In genomic region chr4:175947117-175947722, GRCh38 we compare ENCODE assay signal across 9 cellular contexts.
DNase-seq lines count a peak whose midpoint lies in the region; ATAC-seq and TF ChIP-seq lines count a peak whose summit lies in the region.
"Had no signal": no experiment of that assay in that cellular context is flagged by ENCODE, and none has a peak within 500 bp of the region (broad histone marks: within the 10 kb centered on the region; RNA-seq: fewer than 3 reads in every experiment).

No MANE protein-coding gene starts in this region.

- H4K20me1 ChIP-seq in H9 (ENCODE audit: control insufficient read depth, insufficient read depth, insufficient read length): no peaks in the 10 kb centered on the region

- H3K23me2 ChIP-seq in H9 (ENCODE audit: insufficient read length, low read depth, low read length, poor library complexity, severe bottlenecking): no peaks in the 10 kb centered on the region

- H3K56ac ChIP-seq in H9 (ENCODE audit: insufficient read length, low read depth, low read length): no peak overlapping the region

- H3K79me1 ChIP-seq in H9 (ENCODE audit: insufficient read depth, low read depth, low read length, poor library complexity, severe bottlenecking): no peaks in the 10 kb centered on the region

- no peaks in the 10 kb centered on the region for H3K9me3 Mint-ChIP-seq in CD8-positive, alpha-beta T cell
- H3K9me3 Mint-ChIP-seq in H9: no peaks in the 10 kb centered on the region
- peaks cover 0 to 2% (median 0%) of the 10 kb centered on the region in 6 donors for H3K9me3 Mint-ChIP-seq in immature natural killer cell

- H2BK20ac ChIP-seq in H9 (ENCODE audit: low read depth, low read length, poor library complexity, severe bottlenecking): no peak overlapping the region

- no peak overlapping the region for H3K4ac ChIP-seq in H9 (ENCODE audit: low read depth, low read length)

- H3K27ac Mint-ChIP-seq in CD8-positive, alpha-beta T cell: no peak overlapping the region
- H3K27ac Mint-ChIP-seq in H9: no peak overlapping the region
- no peak overlapping the region for H3K27ac Mint-ChIP-seq in immature natural killer cell

- peak; percentile 69 for TF ChIP-seq CTCF in CD8-positive, alpha-beta T cell (IDR thresholded peaks at IDR 0.05)
- TF ChIP-seq CTCF in H9 (conservative IDR thresholded peaks at IDR 0.05): peak; percentile 82

- no peaks in the 10 kb centered on the region for H3K79me2 ChIP-seq in H9 (ENCODE audit: insufficient read depth, low read length)

- H2BK5ac ChIP-seq in H9 (ENCODE audit: insufficient read length, low read length): no peak overlapping the region

- no peak overlapping the region for H3K23ac ChIP-seq in H9 (ENCODE audit: insufficient read length, low read depth, low read length)

- WGBS in H9 (ENCODE audit: extremely low coverage, insufficient read length, low lambda C conversion rate): no CpG with 5 or more reads among the region's 4 CpGs

- no peak overlapping the region for H4K5ac ChIP-seq in H9 (ENCODE audit: insufficient read length, low read depth, low read length)

- no peak overlapping the region for H3K14ac ChIP-seq in H9 (ENCODE audit: insufficient read depth, low read length)

- H3K4me2 ChIP-seq in H9 (ENCODE audit: insufficient read depth, insufficient read length, low read length): no peak overlapping the region

- CTCF ChIA-PET in CD8-positive, alpha-beta T cell (lab: Charles Lee): interaction anchor here (1.1 kb wide), 1 partner anchor 394 kb away, joined by 3 read pairs; no protein-coding TSS in a partner anchor

- no peaks in the 10 kb centered on the region for H3K36me3 ChIP-seq in CD8-positive, alpha-beta T cell (ENCODE audit: insufficient read depth, low read length)

- no peak for ATAC-seq in CD8-positive, alpha-beta T cell
- no peak for ATAC-seq in HG02759 (IDR thresholded peaks at IDR 0.05; ENCODE audit: unreplicated experiment)
- ATAC-seq: mucosa of descending colon had no signal

- no peak overlapping the region for H3K4me3 ChIP-seq in CD8-positive, alpha-beta T cell (ENCODE audit: low read depth, low read length)
- H3K4me3 ChIP-seq: mucosa of descending colon had no signal

- H3K9me3 ChIP-seq in CD8-positive, alpha-beta T cell (ENCODE audit: low read length): no peaks in the 10 kb centered on the region
- H3K9me3 ChIP-seq in H9 (ENCODE audit: control insufficient read depth, low read depth, low read length): no peaks in the 10 kb centered on the region
- H3K9me3 ChIP-seq: mucosa of descending colon had no signal

- H4K8ac ChIP-seq in H9 (replicated peaks; ENCODE audit: insufficient read length, low read depth, low read length): no peak overlapping the region

- H2BK15ac ChIP-seq in H9 (ENCODE audit: low read depth, low read length): no peak overlapping the region

- no peak overlapping the region for H2AFZ ChIP-seq in H9 (ENCODE audit: low read length)

- no peak overlapping the region for H3K9ac ChIP-seq in H9 (ENCODE audit: extremely low read depth, insufficient read length, low read length)

- no peak overlapping the region for H3K18ac ChIP-seq in H9 (ENCODE audit: insufficient read length, low read depth, low read length)

- no peak overlapping the region for H3K27ac ChIP-seq in CD8-positive, alpha-beta T cell (ENCODE audit: low read depth, low read length)
- no peak overlapping the region for H3K27ac ChIP-seq in H9 (ENCODE audit: insufficient read length, low read depth, low read length)

- H3T11ph ChIP-seq in H9 (ENCODE audit: low read length): no peak overlapping the region

- H3K27me3 Mint-ChIP-seq in CD8-positive, alpha-beta T cell (ENCODE audit: low read depth): peaks cover 7% of the 10 kb centered on the region
- no peaks in the 10 kb centered on the region; the same call in 1 of the 2 replicates for H3K27me3 Mint-ChIP-seq in H9 (ENCODE audit: low read depth)
- peaks cover 0 to 2% (median 0%) of the 10 kb centered on the region in 3 donors for H3K27me3 Mint-ChIP-seq in immature natural killer cell (ENCODE audit: low read depth in 3 of 3)

- H3K4me3 Mint-ChIP-seq in CD8-positive, alpha-beta T cell: no peak overlapping the region
- H3K4me3 Mint-ChIP-seq in H9 (no peak overlapping the region), immature natural killer cell (no peak overlapping the region)

- H3K27me3 ChIP-seq in CD8-positive, alpha-beta T cell (ENCODE audit: insufficient read depth, low read length): no peaks in the 10 kb centered on the region
- no peaks in the 10 kb centered on the region for H3K27me3 ChIP-seq in H9 (ENCODE audit: insufficient read depth, low read length)

- intact Hi-C loops in CD8-positive, alpha-beta T cell (cut with DNase I, micrococcal nuclease): loop anchor here (1.0 to 10.0 kb wide), 3 partner anchors 394 to 1582 kb away; no protein-coding TSS in a partner anchor

- DNase-seq in CD8-positive, alpha-beta T cell: no peak
- no peak for DNase-seq in H9
- peak; percentile 8 for DNase-seq in SKM-1 treated with dmso at 0.1 percent for 144 hours (lab: John Stamatoyannopoulos, UW; ENCODE audit: unreplicated experiment)
- peak; percentile 42 for DNase-seq in glomerular endothelial cell (ENCODE audit: extremely low read depth, low read depth, low spot score)
- DNase-seq in NCI-H226: no peak
- DNase-seq in stimulated activated CD4-positive, alpha-beta T cell treated with anti-CD3 and anti-CD28 coated beads, Interleukin-1b, Interleukin-23, amount 100 ng/mL, for 48 hours: no peak
- no peak for DNase-seq in immature natural killer cell

- H2BK12ac ChIP-seq in H9 (ENCODE audit: insufficient read length, low read depth, low read length): no peak overlapping the region

- H2BK120ac ChIP-seq in H9 (ENCODE audit: low read depth, low read length, poor library complexity, severe bottlenecking): no peak overlapping the region

- H3K4me1 Mint-ChIP-seq in CD8-positive, alpha-beta T cell (ENCODE audit: low read depth): peaks cover 6% of the 10 kb centered on the region
- H3K4me1 Mint-ChIP-seq in H9: peaks cover 10% of the 10 kb centered on the region in 2 experiments
- H3K4me1 Mint-ChIP-seq in immature natural killer cell: peaks cover 6 to 10% of the 10 kb centered on the region in 2 donors

- POLR2A ChIA-PET in CD8-positive, alpha-beta T cell (lab: Charles Lee): no interaction called here

- no peaks in the 10 kb centered on the region for H3K4me1 ChIP-seq in CD8-positive, alpha-beta T cell (ENCODE audit: insufficient read depth, low read length)
- no peaks in the 10 kb centered on the region for H3K4me1 ChIP-seq in H9 (ENCODE audit: insufficient read depth, low read length)

- no peak overlapping the region for H4K91ac ChIP-seq in H9 (ENCODE audit: insufficient read length, low read depth, low read length)

- H2AK5ac ChIP-seq in H9 (ENCODE audit: insufficient read length, low read length): no peak overlapping the region

- no peaks in the 10 kb centered on the region for H3K36me3 Mint-ChIP-seq in CD8-positive, alpha-beta T cell
- no peaks in the 10 kb centered on the region for H3K36me3 Mint-ChIP-seq in H9 (ENCODE audit: insufficient read depth in 1 of 3, low read depth in 3 of 3)
- H3K36me3 Mint-ChIP-seq in immature natural killer cell: no peaks in the 10 kb centered on the region

Comparison
In these comparisons a context has a peak if more than half of its experiments do, and no peak if none do; other contexts are left out.
1. DNase-seq: peak in SKM-1 treated with dmso at 0.1 percent for 144 hours (single experiment) and glomerular endothelial cell (single experiment); none in CD8-positive, alpha-beta T cell (0 of 7), H9 (single experiment), NCI-H226 (single experiment), stimulated activated CD4-positive, alpha-beta T cell treated with anti-CD3 and anti-CD28 coated beads, Interleukin-1b, Interleukin-23, amount 100 ng/mL, for 48 hours (single experiment) and immature natural killer cell (0 of 3).